In genomic region chr2:98514096-98514639, GRCh38 we compare ENCODE assay signal across 21 cellular contexts.
DNase-seq lines count a peak whose midpoint lies in the region; ATAC-seq and TF ChIP-seq lines count a peak whose summit lies in the region.
"Had no signal": no experiment of that assay in that cellular context is flagged by ENCODE, and none has a peak within 500 bp of the region (broad histone marks: within the 10 kb centered on the region; RNA-seq: fewer than 3 reads in every experiment).

No MANE protein-coding gene starts in this region.

- H3K36me3 ChIP-seq in DND-41 (ENCODE audit: insufficient read depth, low read length) (no peaks in the 10 kb centered on the region), Karpas-422 (ENCODE audit: insufficient read depth, low read length) (no peaks in the 10 kb centered on the region)
- H3K36me3 ChIP-seq in naive thymus-derived CD4-positive, alpha-beta T cell (ENCODE audit: control insufficient read depth in 2 of 3, insufficient read depth in 3 of 3, low read length in 3 of 3) = no peaks in the 10 kb centered on the region
- H3K36me3 ChIP-seq: gastrocnemius medialis, HAP-1, Peyer's patch, upper lobe of left lung had no signal

- peaks cover 36 to 39% of the 10 kb centered on the region in 2 donors for H3K36me3 Mint-ChIP-seq in CD14-positive monocyte
- peaks cover 6% of the 10 kb centered on the region for H3K36me3 Mint-ChIP-seq in activated T-helper 17 cell treated with anti-CD3 and anti-CD28 coated beads, Interleukin-2, amount 50 U/mL, for 72 hours (ENCODE audit: low read depth)
- H3K36me3 Mint-ChIP-seq in naive thymus-derived CD4-positive, alpha-beta T cell = peaks cover 0 to 22% (median 6%) of the 10 kb centered on the region in 5 donors

- H3K27ac Mint-ChIP-seq in CD14-positive monocyte = peak overlapping the region; percentile 73 to 94 (median 90)
- peak overlapping the region; percentile 31 for H3K27ac Mint-ChIP-seq in activated T-helper 17 cell treated with anti-CD3 and anti-CD28 coated beads, Interleukin-2, amount 50 U/mL, for 72 hours
- H3K27ac Mint-ChIP-seq in naive thymus-derived CD4-positive, alpha-beta T cell = peak overlapping the region; percentile 26 to 84 (median 63)

- H3K4me2 ChIP-seq in DND-41 (ENCODE audit: insufficient read depth, low read length) (no peak overlapping the region), Karpas-422 (ENCODE audit: low read depth, low read length, poor library complexity, severe bottlenecking) (no peak overlapping the region)

- H3K9me3 Mint-ChIP-seq in CD14-positive monocyte = no peaks in the 10 kb centered on the region
- H3K9me3 Mint-ChIP-seq in activated T-helper 17 cell treated with anti-CD3 and anti-CD28 coated beads, Interleukin-2, amount 50 U/mL, for 72 hours = no peaks in the 10 kb centered on the region
- H3K9me3 Mint-ChIP-seq in naive thymus-derived CD4-positive, alpha-beta T cell = no peaks in the 10 kb centered on the region
- H3K9me3 Mint-ChIP-seq: IgD-negative memory B cell had no signal

- H3K79me2 ChIP-seq in DND-41 (ENCODE audit: insufficient read depth, low read length) = peaks cover 62% of the 10 kb centered on the region
- H3K79me2 ChIP-seq in Karpas-422 (ENCODE audit: low read length) = no peaks in the 10 kb centered on the region

- POLR2A ChIA-PET in naive thymus-derived CD4-positive, alpha-beta T cell (lab: Charles Lee) = interaction anchor here (0.6 kb wide), 1 partner anchor 19 kb away, joined by 5 read pairs; no protein-coding TSS in a partner anchor

- H3K4me3 Mint-ChIP-seq in CD14-positive monocyte = no peak overlapping the region
- H3K4me3 Mint-ChIP-seq in activated T-helper 17 cell treated with anti-CD3 and anti-CD28 coated beads, Interleukin-2, amount 50 U/mL, for 72 hours = no peak overlapping the region
- H3K4me3 Mint-ChIP-seq in naive thymus-derived CD4-positive, alpha-beta T cell = peak overlapping the region in 6 of 10 donors; percentile 1 to 45 (median 29)

- H3K27ac ChIP-seq in DND-41 (ENCODE audit: low read length) = 0 out of 2 replicates have a peak overlapping the region, but pooled peaks have one; percentile 18
- no peak overlapping the region for H3K27ac ChIP-seq in naive thymus-derived CD4-positive, alpha-beta T cell (ENCODE audit: low read depth, low read length)
- no peak overlapping the region for H3K27ac ChIP-seq in Karpas-422 (ENCODE audit: low read length)
- H3K27ac ChIP-seq: epithelial cell of prostate, gastrocnemius medialis had no signal

- intact Hi-C loops in CD14-positive monocyte (cut with micrococcal nuclease) = no loop called here
- intact Hi-C loops in naive thymus-derived CD4-positive, alpha-beta T cell (cut with micrococcal nuclease) = no loop called here

- H3K9me3 ChIP-seq in DND-41 (ENCODE audit: insufficient read depth, low read length, severe bottlenecking) (no peaks in the 10 kb centered on the region), Karpas-422 (ENCODE audit: low read length) (no peaks in the 10 kb centered on the region)
- no peaks in the 10 kb centered on the region for H3K9me3 ChIP-seq in naive thymus-derived CD4-positive, alpha-beta T cell (ENCODE audit: control insufficient read depth in 2 of 3, low read length in 3 of 3)
- H3K9me3 ChIP-seq: gastrocnemius medialis, HAP-1, mucosa of descending colon, Peyer's patch, upper lobe of left lung had no signal

- H3K4me1 Mint-ChIP-seq in CD14-positive monocyte = peaks cover 77% of the 10 kb centered on the region
- H3K4me1 Mint-ChIP-seq in activated T-helper 17 cell treated with anti-CD3 and anti-CD28 coated beads, Interleukin-2, amount 50 U/mL, for 72 hours = peaks cover 38% of the 10 kb centered on the region
- H3K4me1 Mint-ChIP-seq in naive thymus-derived CD4-positive, alpha-beta T cell = peaks cover 63 to 98% (median 93%) of the 10 kb centered on the region in 7 donors

- H2AFZ ChIP-seq in DND-41 (ENCODE audit: low read depth, low read length) (no peak overlapping the region), Karpas-422 (ENCODE audit: low read length) (no peak overlapping the region)

- H3K9ac ChIP-seq in DND-41 (ENCODE audit: low read depth, low read length) (no peak overlapping the region), Karpas-422 (ENCODE audit: low read length) (no peak overlapping the region)

- no peaks in the 10 kb centered on the region for H3K9me2 ChIP-seq in Karpas-422 (replicated peaks; ENCODE audit: insufficient read depth, low read length)

- TF ChIP-seq CTCF in CD14-positive monocyte (IDR thresholded peaks at IDR 0.05) (no peak), DND-41 (IDR thresholded peaks at IDR 0.05; ENCODE audit: borderline replicate concordance, extremely low read depth, low read length, poor library complexity, severe bottlenecking) (no peak)

- DNase-seq in CD14-positive monocyte (ENCODE audit: low spot score) (no peak), DND-41 (no peak), NCI-H524 treated with DMSO at 0.1 percent for 48 hours (lab: John Stamatoyannopoulos, UW) (no peak), Karpas-422 (no peak), NCI-H187 (lab: John Stamatoyannopoulos, UW) (no peak)
- DNase-seq in naive thymus-derived CD4-positive, alpha-beta T cell = no peak
- DNase-seq: activated CD4-positive, CD25-positive, alpha-beta regulatory T cell treated with anti-CD3 and anti-CD28 coated beads, Interleukin-2, amount 50 U/mL, for 72 hours; Calu3; cortex of kidney; gastrocnemius medialis; left colon; mucosa of descending colon; NCI-H2107; NCI-H774; upper lobe of left lung had no signal

- peaks cover 44% of the 10 kb centered on the region for H4K20me1 ChIP-seq in DND-41 (ENCODE audit: insufficient read depth, low read length)
- peaks cover 32% of the 10 kb centered on the region for H4K20me1 ChIP-seq in Karpas-422 (ENCODE audit: insufficient read depth, low read depth, low read length)

- H3K27me3 ChIP-seq in DND-41 (ENCODE audit: insufficient read depth, low read length, poor library complexity) (no peaks in the 10 kb centered on the region), Karpas-422 (ENCODE audit: low read length) (no peaks in the 10 kb centered on the region)
- no peaks in the 10 kb centered on the region for H3K27me3 ChIP-seq in naive thymus-derived CD4-positive, alpha-beta T cell (ENCODE audit: control insufficient read depth in 2 of 2, insufficient read depth in 2 of 2, low read length in 2 of 2)
- H3K27me3 ChIP-seq: gastrocnemius medialis, Peyer's patch, upper lobe of left lung had no signal

- H3K4me1 ChIP-seq in DND-41 (ENCODE audit: insufficient read depth, low read length) = peaks cover 4% of the 10 kb centered on the region
- H3K4me1 ChIP-seq in naive thymus-derived CD4-positive, alpha-beta T cell (ENCODE audit: control insufficient read depth in 2 of 2, insufficient read depth in 2 of 2, low read length in 2 of 2) = peaks cover 48 to 77% of the 10 kb centered on the region in 2 donors
- no peaks in the 10 kb centered on the region for H3K4me1 ChIP-seq in Karpas-422 (ENCODE audit: low read length)
- H3K4me1 ChIP-seq: HAP-1 had no signal

- peaks cover 0 to 1% (median 0%) of the 10 kb centered on the region in 3 donors for H3K27me3 Mint-ChIP-seq in CD14-positive monocyte (ENCODE audit: low read depth in 3 of 3)
- H3K27me3 Mint-ChIP-seq in activated T-helper 17 cell treated with anti-CD3 and anti-CD28 coated beads, Interleukin-2, amount 50 U/mL, for 72 hours = no peaks in the 10 kb centered on the region
- no peaks in the 10 kb centered on the region for H3K27me3 Mint-ChIP-seq in naive thymus-derived CD4-positive, alpha-beta T cell
- H3K27me3 Mint-ChIP-seq: IgD-negative memory B cell had no signal

- no peak overlapping the region for H3K4me3 ChIP-seq in DND-41 (ENCODE audit: low read depth in 1 of 2, low read length in 2 of 2)
- no peak overlapping the region for H3K4me3 ChIP-seq in naive thymus-derived CD4-positive, alpha-beta T cell (ENCODE audit: low read length)
- no peak overlapping the region for H3K4me3 ChIP-seq in Karpas-422 (ENCODE audit: low read length)
- H3K4me3 ChIP-seq: gastrocnemius medialis, HAP-1, mucosa of descending colon, Peyer's patch, upper lobe of left lung had no signal

- no peak for ATAC-seq in DND-41 (ENCODE audit: insufficient read depth, low read depth)
- no peak for ATAC-seq in activated T-helper 17 cell treated with anti-CD3 and anti-CD28 coated beads, Interleukin-2, amount 50 U/mL, for 72 hours (replicated peaks)
- no peak for ATAC-seq in naive thymus-derived CD4-positive, alpha-beta T cell
- ATAC-seq: gastrocnemius medialis, left colon, sciatic nerve had no signal

- CTCF ChIA-PET in naive thymus-derived CD4-positive, alpha-beta T cell (lab: Charles Lee) = interaction anchor here (1.1 to 1.9 kb wide), 3 partner anchors 34 to 101 kb away, joined by 3 to 9 read pairs (median 3); no protein-coding TSS in a partner anchor

Comparison
In these comparisons a context has a peak if more than half of its experiments do, and no peak if none do; other contexts are left out.
1. H3K27ac Mint-ChIP-seq: peak in every context shown above with its lines; median percentile 90 in CD14-positive monocyte; 63 in naive thymus-derived CD4-positive, alpha-beta T cell; 31 in activated T-helper 17 cell treated with anti-CD3 and anti-CD28 coated beads, Interleukin-2, amount 50 U/mL, for 72 hours.
2. H3K4me3 Mint-ChIP-seq: peak in naive thymus-derived CD4-positive, alpha-beta T cell (6 of 10); none in CD14-positive monocyte (0 of 2) and activated T-helper 17 cell treated with anti-CD3 and anti-CD28 coated beads, Interleukin-2, amount 50 U/mL, for 72 hours (single experiment).